ENCODE assay signal across 1 cellular context in the genomic region with DNA sequence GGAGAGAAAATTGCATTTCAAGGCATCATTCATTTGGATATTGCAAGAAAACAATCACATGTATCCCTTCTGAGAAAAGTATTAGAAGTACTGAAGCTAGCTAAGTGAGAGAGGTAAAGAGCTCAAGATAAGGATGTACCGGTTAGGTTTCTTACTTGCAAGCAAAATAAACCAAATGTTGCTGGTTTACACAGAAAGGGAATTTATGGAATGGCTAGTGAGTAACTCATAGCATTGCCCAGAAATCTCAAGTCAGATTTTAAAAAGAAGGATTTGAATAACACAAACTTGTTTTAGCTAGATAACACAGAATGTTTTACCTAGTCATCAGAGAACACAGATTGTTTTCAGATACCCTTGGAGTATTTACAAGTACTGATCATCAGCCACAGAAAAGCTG.
TF ChIP-seq lines count a peak whose summit lies in the region.

No MANE protein-coding gene starts in this region.

TF ChIP-seq in WTC11, 78 proteins besides CTCF, POLR2A, EP300 and RAD21 (continued from another document):
- TF ChIP-seq, protein P1, sequence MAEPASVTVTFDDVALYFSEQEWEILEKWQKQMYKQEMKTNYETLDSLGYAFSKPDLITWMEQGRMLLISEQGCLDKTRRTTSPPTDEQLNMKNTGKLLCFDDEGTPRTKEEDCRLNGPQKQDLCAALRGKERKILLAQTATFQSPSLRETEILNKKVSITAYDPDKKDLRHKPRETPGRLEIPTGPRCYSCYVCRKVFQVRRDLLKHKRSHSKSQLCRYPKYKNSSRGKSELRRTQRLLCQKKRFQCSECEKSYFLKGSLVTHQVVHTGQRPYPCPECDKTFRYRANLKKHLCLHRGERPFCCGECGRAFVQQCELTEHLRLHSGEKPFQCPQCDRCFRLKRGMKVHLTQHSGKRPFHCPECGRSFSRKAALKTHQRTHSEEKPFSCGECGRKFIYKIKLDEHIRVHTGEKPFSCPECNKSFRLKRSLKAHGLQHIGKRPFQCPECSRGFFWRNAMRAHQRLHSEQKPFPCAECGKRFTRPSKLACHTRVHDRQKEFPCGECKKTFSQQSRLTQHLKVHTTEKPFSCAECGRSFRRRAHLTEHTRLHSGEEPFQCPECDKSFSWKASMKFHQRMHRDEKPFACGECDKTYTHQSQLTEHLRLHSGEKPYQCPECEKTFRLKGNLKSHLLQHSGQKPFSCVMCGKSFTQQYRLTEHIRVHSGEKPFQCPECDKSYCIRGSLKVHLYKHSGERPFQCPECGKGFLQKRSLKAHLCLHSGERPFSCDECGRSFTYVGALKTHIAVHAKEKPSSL (CRISPR knock-in tag; conservative IDR thresholded peaks at IDR 0.05), result no peak
- TF ChIP-seq NFYB (CRISPR knock-in tag; conservative IDR thresholded peaks at IDR 0.05; ENCODE audit: low read depth), result no peak
- TF ChIP-seq, protein P2, sequence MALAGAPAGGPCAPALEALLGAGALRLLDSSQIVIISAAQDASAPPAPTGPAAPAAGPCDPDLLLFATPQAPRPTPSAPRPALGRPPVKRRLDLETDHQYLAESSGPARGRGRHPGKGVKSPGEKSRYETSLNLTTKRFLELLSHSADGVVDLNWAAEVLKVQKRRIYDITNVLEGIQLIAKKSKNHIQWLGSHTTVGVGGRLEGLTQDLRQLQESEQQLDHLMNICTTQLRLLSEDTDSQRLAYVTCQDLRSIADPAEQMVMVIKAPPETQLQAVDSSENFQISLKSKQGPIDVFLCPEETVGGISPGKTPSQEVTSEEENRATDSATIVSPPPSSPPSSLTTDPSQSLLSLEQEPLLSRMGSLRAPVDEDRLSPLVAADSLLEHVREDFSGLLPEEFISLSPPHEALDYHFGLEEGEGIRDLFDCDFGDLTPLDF (CRISPR knock-in tag; IDR thresholded peaks at IDR 0.05), result no peak
- no peak for TF ChIP-seq RORB (CRISPR knock-in tag; IDR thresholded peaks at IDR 0.05)
- no peak for TF ChIP-seq CBFB (CRISPR knock-in tag; IDR thresholded peaks at IDR 0.05; ENCODE audit: low read depth)
- no peak for TF ChIP-seq HMGA2 (CRISPR knock-in tag; IDR thresholded peaks at IDR 0.05)
- TF ChIP-seq CREM (CRISPR knock-in tag; IDR thresholded peaks at IDR 0.05), result no peak
- no peak for TF ChIP-seq ZNF232 (CRISPR knock-in tag; IDR thresholded peaks at IDR 0.05)
TF ChIP-seq in WTC11: peak in this region for 0.
